ENCODE assay signal across 19 cellular contexts in genomic region chr1:167776151-167776550, GRCh38. TPM values are rescaled to one million over a fixed set of nuclear protein-coding genes. Genes with fewer than 3 reads are reported as not detected.
A peak's percentile ranks its signal among the peaks of the same experiment; 100 is the strongest.
DNase-seq lines count a peak whose midpoint lies in the region; ATAC-seq, FAIRE-seq and TF ChIP-seq lines count a peak whose summit lies in the region.
"Had no signal": no experiment of that assay in that cellular context is flagged by ENCODE, and none has a peak within 500 bp of the region (broad histone marks: within the 10 kb centered on the region; RNA-seq: fewer than 3 reads in every experiment).

No MANE protein-coding gene starts in this region.

- no peak for TF ChIP-seq EP300 in H1 (IDR thresholded peaks at IDR 0.05; ENCODE audit: borderline replicate concordance in 1 of 2, low read depth in 2 of 2, low read length in 2 of 2)

- H3K18ac ChIP-seq in H1 (ENCODE audit: extremely low read depth, low read length): no peak overlapping the region

- H2BK20ac ChIP-seq in H1 (ENCODE audit: low read length): no peak overlapping the region

- no peak overlapping the region for H2BK12ac ChIP-seq in H1 (ENCODE audit: low read depth, low read length)

- no peaks in the 10 kb centered on the region for H3K79me2 ChIP-seq in H1 (ENCODE audit: control insufficient read depth in 1 of 2, insufficient read depth in 2 of 2, low read length in 2 of 2)
- peaks cover 11% of the 10 kb centered on the region for H3K79me2 ChIP-seq in osteoblast (ENCODE audit: insufficient read depth, low read length)

- no peak overlapping the region for H3K4me3 Mint-ChIP-seq in activated T-helper 17 cell treated with anti-CD3 and anti-CD28 coated beads, Interleukin-2, amount 50 U/mL, for 72 hours
- H3K4me3 Mint-ChIP-seq: activated B cell treated with CpG ODN at 0.5 μM for 24 hours had no signal

- no peaks in the 10 kb centered on the region for H3K79me1 ChIP-seq in H1 (ENCODE audit: low read depth, low read length)

- no peaks in the 10 kb centered on the region; the same call in 1 of the 2 replicates for H3K23me2 ChIP-seq in H1 (ENCODE audit: low read depth, low read length)

- no peak overlapping the region for H3K4ac ChIP-seq in H1 (replicated peaks; ENCODE audit: insufficient read length, low read depth, low read length)

- TF ChIP-seq CTCF in H1 (IDR thresholded peaks at IDR 0.05; ENCODE audit: control extremely low read depth in 1 of 3, insufficient read depth in 1 of 3, low read depth in 1 of 3, low read length in 3 of 3): no peak
- TF ChIP-seq CTCF in osteoblast (IDR thresholded peaks at IDR 0.05; ENCODE audit: extremely low read depth, low read depth, low read length): no peak

- no peak for TF ChIP-seq RAD21 in H1 (IDR thresholded peaks at IDR 0.05 in 1 of 2, conservative IDR thresholded peaks at IDR 0.05 in 1 of 2; ENCODE audit: low read depth in 2 of 2, low read length in 2 of 2)

- no peak overlapping the region for H4K8ac ChIP-seq in H1 (ENCODE audit: extremely low read depth, insufficient read depth, low read length)

- H3K27me3 ChIP-seq in H1 (replicated peaks in 1 of 4; ENCODE audit: control insufficient read depth in 3 of 4, extremely low read depth in 1 of 4, insufficient read depth in 3 of 4, low read length in 3 of 4): no peaks in the 10 kb centered on the region
- no peaks in the 10 kb centered on the region for H3K27me3 ChIP-seq in osteoblast (ENCODE audit: insufficient read depth, low read length)
- H3K27me3 ChIP-seq: BLaER1, sigmoid colon, SJCRH30, vagina had no signal

- no peaks in the 10 kb centered on the region for H3K4me1 ChIP-seq in H1 (replicated peaks in 1 of 4; ENCODE audit: control insufficient read depth in 3 of 4, insufficient read depth in 4 of 4, low read length in 3 of 4)
- peaks cover 32% of the 10 kb centered on the region for H3K4me1 ChIP-seq in osteoblast (ENCODE audit: insufficient read depth, low read length)
- H3K4me1 ChIP-seq: BLaER1, SJCRH30 had no signal

- no peak for ATAC-seq in activated T-helper 17 cell treated with anti-CD3 and anti-CD28 coated beads, Interleukin-2, amount 50 U/mL, for 72 hours (replicated peaks)
- ATAC-seq in SK-N-SH treated with all-trans-retinoic acid at 6 μM for 48 hours: no peak
- ATAC-seq: PC-3 had no signal

- no peak overlapping the region for H2BK15ac ChIP-seq in H1 (ENCODE audit: low read length)

- H3K27ac Mint-ChIP-seq in activated T-helper 17 cell treated with anti-CD3 and anti-CD28 coated beads, Interleukin-2, amount 50 U/mL, for 72 hours: peak overlapping the region; percentile 71
- H3K27ac Mint-ChIP-seq: activated B cell treated with CpG ODN at 0.5 μM for 24 hours had no signal

- H3K9me3 Mint-ChIP-seq in activated T-helper 17 cell treated with anti-CD3 and anti-CD28 coated beads, Interleukin-2, amount 50 U/mL, for 72 hours: no peaks in the 10 kb centered on the region

- H2AFZ ChIP-seq in H1 (ENCODE audit: low read length) (no peak overlapping the region), osteoblast (ENCODE audit: low read length) (no peak overlapping the region)

- H3K9me3 ChIP-seq in H1 (ENCODE audit: insufficient read depth in 2 of 2, low read depth in 1 of 2, low read length in 1 of 2): no peaks in the 10 kb centered on the region
- H3K9me3 ChIP-seq in osteoblast (ENCODE audit: low read depth, low read length): no peaks in the 10 kb centered on the region
- H3K9me3 ChIP-seq: sigmoid colon, SJCRH30, vagina had no signal

- H3K14ac ChIP-seq in H1 (ENCODE audit: insufficient read length): no peak overlapping the region

- peaks cover 29% of the 10 kb centered on the region for H3K36me3 Mint-ChIP-seq in activated T-helper 17 cell treated with anti-CD3 and anti-CD28 coated beads, Interleukin-2, amount 50 U/mL, for 72 hours (ENCODE audit: low read depth)

- CTCF ChIA-PET in H1 (lab: Charles Lee; ENCODE audit: partially characterized antibody): no interaction called here

- H4K5ac ChIP-seq in H1 (ENCODE audit: insufficient read length, low read depth, low read length): no peak overlapping the region

- no peak overlapping the region for H3K4me2 ChIP-seq in H1 (ENCODE audit: insufficient read depth in 1 of 2, low read depth in 2 of 2, low read length in 2 of 2)
- no peak overlapping the region for H3K4me2 ChIP-seq in osteoblast (ENCODE audit: insufficient read depth, low read length)
- H3K4me2 ChIP-seq: BLaER1 had no signal

- no peaks in the 10 kb centered on the region for H3K27me3 Mint-ChIP-seq in activated T-helper 17 cell treated with anti-CD3 and anti-CD28 coated beads, Interleukin-2, amount 50 U/mL, for 72 hours
- H3K27me3 Mint-ChIP-seq: activated B cell treated with CpG ODN at 0.5 μM for 24 hours had no signal

- H3K4me3 ChIP-seq in H1 (ENCODE audit: extremely low read depth in 1 of 4, insufficient read depth in 2 of 4, low read depth in 3 of 4, low read length in 4 of 4) (no peak overlapping the region), osteoblast (ENCODE audit: insufficient read depth, low read length) (no peak overlapping the region)
- H3K4me3 ChIP-seq: BLaER1, sigmoid colon, SJCRH30, vagina had no signal

- no peak overlapping the region for H2BK5ac ChIP-seq in H1 (ENCODE audit: low read depth, low read length)

- no peak for TF ChIP-seq POLR2A in H1 (IDR thresholded peaks at IDR 0.05; ENCODE audit: control extremely low read depth in 1 of 2, low read depth in 2 of 2, low read length in 2 of 2)

- no peak overlapping the region for H3K56ac ChIP-seq in H1 (replicated peaks; ENCODE audit: insufficient read length, low read depth, low read length)

- no peak overlapping the region for H3K23ac ChIP-seq in H1 (ENCODE audit: insufficient read length)

- DNase-seq in EL (peak; percentile 38), H1 (ENCODE audit: low read depth in 1 of 2, low spot score in 2 of 2) (no peak), osteoblast (ENCODE audit: insufficient read length, low spot score, missing footprints) (no peak), SHP77 (lab: John Stamatoyannopoulos, UW) (no peak)
- no peak for DNase-seq in central memory CD4-positive, alpha-beta T cell
- DNase-seq: activated B cell treated with CpG ODN at 0.5 μM for 24 hours; cortex of kidney; H7; NCI-H1436 treated with DMSO at 0.1 percent for 48 hours; NCI-H2171 treated with DMSO at 0.1 percent for 48 hours; NCI-H82; PC-3; sigmoid colon; SJCRH30; stimulated activated CD4-positive, alpha-beta T cell treated with anti-CD3 and anti-CD28 coated beads, Interleukin-2, amount 100 ng/mL, for 48 hours had no signal

- no peak overlapping the region for H2AK5ac ChIP-seq in H1 (ENCODE audit: low read depth, low read length)

- peaks cover 0 to 2% of the 10 kb centered on the region in 2 experiments for H4K20me1 ChIP-seq in H1 (replicated peaks in 1 of 2; ENCODE audit: control insufficient read depth in 1 of 2, insufficient read depth in 2 of 2, low read length in 2 of 2)
- H4K20me1 ChIP-seq in osteoblast (ENCODE audit: insufficient read depth, low read length): peaks cover 12% of the 10 kb centered on the region
- H4K20me1 ChIP-seq: BLaER1 had no signal

- H3K4me1 Mint-ChIP-seq in activated T-helper 17 cell treated with anti-CD3 and anti-CD28 coated beads, Interleukin-2, amount 50 U/mL, for 72 hours: peaks cover 12% of the 10 kb centered on the region
- H3K4me1 Mint-ChIP-seq: activated B cell treated with CpG ODN at 0.5 μM for 24 hours had no signal

- POLR2A ChIA-PET in H1 (lab: Charles Lee; ENCODE audit: partially characterized antibody): no interaction called here

- no peak overlapping the region for H3K9ac ChIP-seq in H1 (replicated peaks in 1 of 4; ENCODE audit: extremely low read depth in 1 of 4, low read depth in 3 of 4, low read length in 3 of 4)
- H3K9ac ChIP-seq: BLaER1 had no signal

- peak; percentile 81 for FAIRE-seq in H1 (lab: Jason Lieb, UNC)

- no peak overlapping the region for H4K91ac ChIP-seq in H1 (replicated peaks; ENCODE audit: insufficient read length, low read length)

- peaks cover 2 to 50% (median 25%) of the 10 kb centered on the region in 4 experiments; a peak in 7 of 8 replicates for H3K36me3 ChIP-seq in H1 (ENCODE audit: control insufficient read depth in 2 of 4, insufficient read depth in 4 of 4, low read length in 3 of 4)
- peaks cover 66% of the 10 kb centered on the region for H3K36me3 ChIP-seq in osteoblast (ENCODE audit: insufficient read depth, low read length)

- WGBS in H1 (ENCODE audit: extremely low coverage in 1 of 2, insufficient coverage in 1 of 2, insufficient read length in 1 of 2, insufficient replicate concordance in 2 of 2, low coverage in 1 of 2, low lambda C conversion rate in 2 of 2, missing lambda C conversion rate in 1 of 2), 2 experiments: 86% methylated on average over 1 of the region's 1 CpG; no CpG with 5 or more reads in 1 of the 2 experiments

- no peak overlapping the region for H2BK120ac ChIP-seq in H1 (replicated peaks; ENCODE audit: low read depth, low read length)

- H3K27ac ChIP-seq in H1 (ENCODE audit: low read depth, low read length): no peak overlapping the region
- peak overlapping the region; percentile 2 for H3K27ac ChIP-seq in osteoblast (ENCODE audit: low read depth, low read length)
- H3K27ac ChIP-seq: BLaER1, sigmoid colon, SJCRH30, vagina had no signal

TF ChIP-seq in H1, 55 proteins besides CTCF, POLR2A, EP300 and RAD21 (continues in another document):
- TF ChIP-seq SAP30 (IDR thresholded peaks at IDR 0.05; ENCODE audit: insufficient read depth, insufficient replicate concordance, low read length): no peak
- TF ChIP-seq HDAC6 (IDR thresholded peaks at IDR 0.05; ENCODE audit: low read depth, low read length): no peak
- TF ChIP-seq MAX (IDR thresholded peaks at IDR 0.05): no peak

TF ChIP-seq in SK-N-SH treated with all-trans-retinoic acid at 6 μM for 48 hours, 23 proteins besides CTCF, POLR2A, EP300 and RAD21:
- no peak for TF ChIP-seq ESRRG (CRISPR knock-in tag; IDR thresholded peaks at IDR 0.05)
- TF ChIP-seq ZNF8 (CRISPR knock-in tag; IDR thresholded peaks at IDR 0.05): no peak

RNA-seq across cellular contexts. Expression of gene MPZL1, which starts 54.4 kb away (rescaled TPM):
- 10 to 100 TPM; 24.4 to 27.0 TPM for total RNA-seq in activated T-helper 17 cell treated with anti-CD3 and anti-CD28 coated beads, Interleukin-2, amount 50 U/mL, for 72 hours
- total RNA-seq in H1 (2021; fragmentation: NEBNext Ultra II Directional; extraction: Animal tissue kit (Norgen Biotek cat#: 25700)): 120 and 128 TPM in 2 replicates
- polyA plus RNA-seq in H1 (2011; rRNA removed): 31.1 and 37.8 TPM in 2 replicates
- polyA plus RNA-seq in H1 (2011; cell fraction: cytosol; rRNA removed): 36.1 TPM
- polyA plus RNA-seq in H1 (2011; cell fraction: nucleus; rRNA removed): 25.1 TPM
- 38.9 to 72.5 TPM (median 40.5 TPM) in 4 replicates for polyA plus RNA-seq in H1 (2012, experiment 1 of 2)
- polyA plus RNA-seq in H1 (2012, experiment 2 of 2): 14.1 TPM
- polyA plus RNA-seq in H1 (2013, experiment 1 of 2): 65.8 TPM
- polyA plus RNA-seq in H1 (2013, experiment 2 of 2): 82.6 TPM
- polyA minus RNA-seq in H1 (2011; rRNA and poly(A)+ RNA removed): 61.1 and 88.5 TPM in 2 replicates
- 51.2 TPM for polyA minus RNA-seq in H1 (2011; cell fraction: cytosol; rRNA and poly(A)+ RNA removed)
- 52.0 TPM for polyA minus RNA-seq in H1 (2011; cell fraction: nucleus; rRNA and poly(A)+ RNA removed)
- total RNA-seq in osteoblast: 189 and 215 TPM in 2 replicates
